ENCODE assay signal across 28 cellular contexts in genomic region chr11:96110302-96110701, GRCh38.
"Had no signal": no experiment of that assay in that cellular context is flagged by ENCODE, and none has a peak within 500 bp of the region (broad histone marks: within the 10 kb centered on the region; RNA-seq: fewer than 3 reads in every experiment).

No MANE protein-coding gene starts in this region.

- H3K27me3 Mint-ChIP-seq: activated naive CD4-positive, alpha-beta T cell treated with anti-CD3 and anti-CD28 coated beads, Interleukin-2, amount 10 ng/mL, durations not matched to agents 7 days and 5 days; activated naive CD8-positive, alpha-beta T cell treated with anti-CD3 and anti-CD28 coated beads, Interleukin-2, amount 10 ng/mL, durations not matched to agents 7 days and 5 days; effector memory CD8-positive, alpha-beta T cell; naive B cell had no signal

- FAIRE-seq: endothelial cell of umbilical vein, islet of Langerhans, urothelium cell line had no signal

- H3K36me3 ChIP-seq: ascending aorta, brain microvascular endothelial cell, heart right ventricle, left ventricle myocardium inferior, neutrophil, right lobe of liver had no signal

- H3K27me3 ChIP-seq: ascending aorta, brain microvascular endothelial cell, heart right ventricle, neutrophil, right lobe of liver, testis had no signal

- ATAC-seq: effector memory CD8-positive, alpha-beta T cell; esophagus mucosa; heart right ventricle; right lobe of liver; stimulated activated naive CD8-positive, alpha-beta T cell treated with anti-CD3 and anti-CD28 coated beads, Interleukin-15, Interleukin-2, amounts not matched to agents 100 U/mL and 50 U/mL, for 24 hours had no signal

- H3K4me3 Mint-ChIP-seq: activated naive CD4-positive, alpha-beta T cell treated with anti-CD3 and anti-CD28 coated beads, Interleukin-2, amount 10 ng/mL, durations not matched to agents 7 days and 5 days; activated naive CD8-positive, alpha-beta T cell treated with anti-CD3 and anti-CD28 coated beads, Interleukin-2, amount 10 ng/mL, durations not matched to agents 7 days and 5 days; effector memory CD8-positive, alpha-beta T cell; naive B cell; nephron progenitor cell; T-helper 2 cell treated with Interferon-gamma antibody and Interleukin-4, amounts not matched to agents 5 μg/mL and 100 μg/mL, for 36 hours had no signal

- H3K9me3 ChIP-seq: ascending aorta, heart right ventricle, left ventricle myocardium inferior, neutrophil, right lobe of liver, testis had no signal

- H3K27ac Mint-ChIP-seq: activated naive CD4-positive, alpha-beta T cell treated with anti-CD3 and anti-CD28 coated beads, Interleukin-2, amount 10 ng/mL, durations not matched to agents 7 days and 5 days; activated naive CD8-positive, alpha-beta T cell treated with anti-CD3 and anti-CD28 coated beads, Interleukin-2, amount 10 ng/mL, durations not matched to agents 7 days and 5 days; effector memory CD8-positive, alpha-beta T cell; naive B cell; nephron progenitor cell; T-helper 2 cell treated with Interferon-gamma antibody and Interleukin-4, amounts not matched to agents 5 μg/mL and 100 μg/mL, for 36 hours had no signal

- DNase-seq: activated CD4-positive, alpha-beta T cell treated with anti-CD3 and anti-CD28 coated beads for 4 hours; activated CD4-positive, alpha-beta T cell treated with anti-CD3 and anti-CD28 coated beads, Interleukin-2, amount 50 U/mL, for 48 hours; activated CD8-positive, alpha-beta memory T cell treated with anti-CD3 and anti-CD28 coated beads for 24 hours; activated gamma-delta T cell; activated naive CD4-positive, alpha-beta T cell treated with anti-CD3 and anti-CD28 coated beads, Interleukin-2, amount 10 ng/mL, durations not matched to agents 7 days and 5 days; activated naive CD8-positive, alpha-beta T cell treated with anti-CD3 and anti-CD28 coated beads, Interleukin-2, amount 10 ng/mL, durations not matched to agents 7 days and 5 days; brain microvascular endothelial cell; caudate nucleus; cortex of kidney; effector memory CD8-positive, alpha-beta T cell; foreskin fibroblast; heart right ventricle; left ventricle myocardium inferior; naive B cell; nephron progenitor cell; right lobe of liver; stimulated activated CD4-positive, alpha-beta T cell treated with anti-CD3 and anti-CD28 coated beads, Interleukin-12 subunit alpha, Interleukin-12 subunit beta, amount 100 ng/mL, for 4 hours; stimulated activated CD4-positive, alpha-beta T cell treated with anti-CD3 and anti-CD28 coated beads, Interleukin-4, amount 100 ng/mL, for 1 hour; stimulated activated naive CD8-positive, alpha-beta T cell treated with anti-CD3 and anti-CD28 coated beads, Interleukin-15, Interleukin-2, amounts not matched to agents 100 U/mL and 50 U/mL, for 24 hours; testis; trophoblast cell had no signal

- H3K36me3 Mint-ChIP-seq: naive B cell had no signal

- H3K4me1 ChIP-seq: right lobe of liver, testis had no signal

- H3K9me3 Mint-ChIP-seq: activated naive CD4-positive, alpha-beta T cell treated with anti-CD3 and anti-CD28 coated beads, Interleukin-2, amount 10 ng/mL, durations not matched to agents 7 days and 5 days; activated naive CD8-positive, alpha-beta T cell treated with anti-CD3 and anti-CD28 coated beads, Interleukin-2, amount 10 ng/mL, durations not matched to agents 7 days and 5 days; effector memory CD8-positive, alpha-beta T cell; naive B cell; nephron progenitor cell; T-helper 2 cell treated with Interferon-gamma antibody and Interleukin-4, amounts not matched to agents 5 μg/mL and 100 μg/mL, for 36 hours had no signal

- H3K27ac ChIP-seq: ascending aorta, brain microvascular endothelial cell, heart right ventricle, left ventricle myocardium inferior, neutrophil, right lobe of liver, testis had no signal

- H3K4me3 ChIP-seq: ascending aorta, heart right ventricle, left ventricle myocardium inferior, right lobe of liver, testis had no signal
